In genomic region chr2:158498749-158499136, GRCh38 we compare ENCODE assay signal across 1 cellular context.
TF ChIP-seq lines count a peak whose summit lies in the region.

No MANE protein-coding gene starts in this region.

TF ChIP-seq in A549, 52 proteins besides CTCF, POLR2A, EP300 and RAD21 (continued from another document):
- TF ChIP-seq FOSL2 (IDR thresholded peaks at IDR 0.05) = no peak
- TF ChIP-seq FOSL2 (CRISPR knock-in tag; IDR thresholded peaks at IDR 0.05) = no peak
- TF ChIP-seq, protein P1, sequence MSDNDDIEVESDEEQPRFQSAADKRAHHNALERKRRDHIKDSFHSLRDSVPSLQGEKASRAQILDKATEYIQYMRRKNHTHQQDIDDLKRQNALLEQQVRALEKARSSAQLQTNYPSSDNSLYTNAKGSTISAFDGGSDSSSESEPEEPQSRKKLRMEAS (IDR thresholded peaks at IDR 0.05) = no peak
- TF ChIP-seq PBX3 (IDR thresholded peaks at IDR 0.05) = no peak
- TF ChIP-seq JUN (IDR thresholded peaks at IDR 0.05) = no peak
- TF ChIP-seq HDAC2 (IDR thresholded peaks at IDR 0.05) = no peak
- TF ChIP-seq, protein P2, sequence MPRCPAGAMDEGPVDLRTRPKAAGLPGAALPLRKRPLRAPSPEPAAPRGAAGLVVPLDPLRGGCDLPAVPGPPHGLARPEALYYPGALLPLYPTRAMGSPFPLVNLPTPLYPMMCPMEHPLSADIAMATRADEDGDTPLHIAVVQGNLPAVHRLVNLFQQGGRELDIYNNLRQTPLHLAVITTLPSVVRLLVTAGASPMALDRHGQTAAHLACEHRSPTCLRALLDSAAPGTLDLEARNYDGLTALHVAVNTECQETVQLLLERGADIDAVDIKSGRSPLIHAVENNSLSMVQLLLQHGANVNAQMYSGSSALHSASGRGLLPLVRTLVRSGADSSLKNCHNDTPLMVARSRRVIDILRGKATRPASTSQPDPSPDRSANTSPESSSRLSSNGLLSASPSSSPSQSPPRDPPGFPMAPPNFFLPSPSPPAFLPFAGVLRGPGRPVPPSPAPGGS (IDR thresholded peaks at IDR 0.05) = no peak
- no peak for TF ChIP-seq HEYL (CRISPR knock-in tag; IDR thresholded peaks at IDR 0.05)
- TF ChIP-seq ZNF302 (CRISPR knock-in tag; IDR thresholded peaks at IDR 0.05) = no peak
- TF ChIP-seq HMGXB4 (CRISPR knock-in tag; IDR thresholded peaks at IDR 0.05; ENCODE audit: borderline replicate concordance) = no peak
- TF ChIP-seq FOSB (CRISPR knock-in tag; IDR thresholded peaks at IDR 0.05) = no peak
- no peak for TF ChIP-seq CBX2 (IDR thresholded peaks at IDR 0.05; ENCODE audit: borderline replicate concordance, low read depth)
- no peak for TF ChIP-seq TFCP2L1 (CRISPR knock-in tag; IDR thresholded peaks at IDR 0.05)
- TF ChIP-seq MAFK (IDR thresholded peaks at IDR 0.05; ENCODE audit: partially characterized antibody) = no peak
- no peak for TF ChIP-seq BHLHE40 (IDR thresholded peaks at IDR 0.05; ENCODE audit: low read depth, low read length)
- TF ChIP-seq JUNB (IDR thresholded peaks at IDR 0.05) = no peak
- no peak for TF ChIP-seq CBX8 (IDR thresholded peaks at IDR 0.05)
- TF ChIP-seq CHD4 (IDR thresholded peaks at IDR 0.05; ENCODE audit: borderline replicate concordance) = no peak
- TF ChIP-seq HOXB5 (CRISPR knock-in tag; IDR thresholded peaks at IDR 0.05) = no peak
